1 cellular context compared by ENCODE assay signal in the genomic region with DNA sequence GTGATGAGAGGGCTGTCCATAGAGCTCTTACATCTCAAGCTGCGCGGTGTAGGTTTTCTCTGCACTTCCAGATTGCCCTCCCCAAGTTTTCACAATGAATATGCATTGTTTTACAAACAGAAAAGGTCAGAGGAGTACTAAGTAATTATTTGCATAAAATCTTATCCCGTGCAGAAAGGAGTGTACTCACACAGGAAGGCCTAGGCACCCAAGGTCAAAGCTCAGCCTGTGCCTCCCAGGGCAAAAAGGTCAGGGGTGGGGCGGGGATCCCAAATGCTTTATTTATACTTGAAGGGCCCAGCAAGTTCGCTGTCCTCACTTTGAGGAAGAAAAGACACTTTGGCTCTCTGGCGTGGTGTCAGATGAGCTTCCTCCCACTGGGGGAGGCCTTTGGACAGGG.
TF ChIP-seq lines count a peak whose summit lies in the region.

No MANE protein-coding gene starts in this region.

TF ChIP-seq in HepG2, 621 proteins besides CTCF, POLR2A, EP300 and RAD21 (continued from another document and continues in another):
- TF ChIP-seq ZNF891 (CRISPR knock-in tag; IDR thresholded peaks at IDR 0.05) = no peak
- TF ChIP-seq JUN (CRISPR knock-in tag; IDR thresholded peaks at IDR 0.05) = no peak
- TF ChIP-seq ZFYVE20 (CRISPR knock-in tag; IDR thresholded peaks at IDR 0.05; ENCODE audit: borderline replicate concordance, low read depth) = no peak
- TF ChIP-seq TBL1XR1 (IDR thresholded peaks at IDR 0.05; ENCODE audit: borderline replicate concordance, low read length, partially characterized antibody) = no peak
- no peak for TF ChIP-seq ZKSCAN8 (CRISPR knock-in tag; IDR thresholded peaks at IDR 0.05; ENCODE audit: borderline replicate concordance)
- TF ChIP-seq ZNF597 (CRISPR knock-in tag; IDR thresholded peaks at IDR 0.05) = no peak
- no peak for TF ChIP-seq ZKSCAN5 (CRISPR knock-in tag; IDR thresholded peaks at IDR 0.05)
- no peak for TF ChIP-seq JDP2 (CRISPR knock-in tag; IDR thresholded peaks at IDR 0.05; ENCODE audit: borderline replicate concordance)
- no peak for TF ChIP-seq CEBPB (IDR thresholded peaks at IDR 0.05; ENCODE audit: borderline replicate concordance, low read depth, low read length)
- TF ChIP-seq ZBTB7B (CRISPR knock-in tag; IDR thresholded peaks at IDR 0.05) = no peak
- peak; percentile 60 for TF ChIP-seq ZEB1 (IDR thresholded peaks at IDR 0.05; ENCODE audit: insufficient replicate concordance, low read depth)
- TF ChIP-seq ZNF747 (CRISPR knock-in tag; IDR thresholded peaks at IDR 0.05; ENCODE audit: borderline replicate concordance) = no peak
- no peak for TF ChIP-seq NFATC3 (CRISPR knock-in tag; IDR thresholded peaks at IDR 0.05)
- TF ChIP-seq ZNF251 (CRISPR knock-in tag; IDR thresholded peaks at IDR 0.05) = no peak
- no peak for TF ChIP-seq HDAC6 (IDR thresholded peaks at IDR 0.05; ENCODE audit: low read depth, low read length)
- no peak for TF ChIP-seq ZNF749 (CRISPR knock-in tag; IDR thresholded peaks at IDR 0.05; ENCODE audit: borderline replicate concordance)
- no peak for TF ChIP-seq NR0B2 (CRISPR knock-in tag; IDR thresholded peaks at IDR 0.05)
- TF ChIP-seq ZNF629 (CRISPR knock-in tag; conservative IDR thresholded peaks at IDR 0.05) = no peak
- no peak; the same call in 1 of the 2 replicates for TF ChIP-seq POLR2G (IDR thresholded peaks at IDR 0.05; ENCODE audit: low read depth, low read length)
- peak; percentile 84 for TF ChIP-seq HDAC2 (CRISPR knock-in tag; IDR thresholded peaks at IDR 0.05)
- no peak for TF ChIP-seq ZNF430 (CRISPR knock-in tag; IDR thresholded peaks at IDR 0.05)
- TF ChIP-seq ZC3H4 (CRISPR knock-in tag; IDR thresholded peaks at IDR 0.05; ENCODE audit: borderline replicate concordance) = no peak
- TF ChIP-seq EZH2 (conservative IDR thresholded peaks at IDR 0.05; ENCODE audit: low read depth, low read length) = no peak
- no peak for TF ChIP-seq ZBTB1 (CRISPR knock-in tag; IDR thresholded peaks at IDR 0.05; ENCODE audit: borderline replicate concordance)
- no peak for TF ChIP-seq KLF13 (CRISPR knock-in tag; IDR thresholded peaks at IDR 0.05)
- no peak for TF ChIP-seq NAIF1 (CRISPR knock-in tag; IDR thresholded peaks at IDR 0.05; ENCODE audit: borderline replicate concordance)
- peak; percentile 58; the same call in 1 of the 2 replicates for TF ChIP-seq ZGPAT (CRISPR knock-in tag; IDR thresholded peaks at IDR 0.05)
- TF ChIP-seq MEF2D (CRISPR knock-in tag; IDR thresholded peaks at IDR 0.05) = 0 out of 2 replicates have a peak, but pooled peaks have one; percentile 60
- no peak for TF ChIP-seq MED8 (CRISPR knock-in tag; IDR thresholded peaks at IDR 0.05; ENCODE audit: insufficient replicate concordance)
- TF ChIP-seq ZSCAN21 (CRISPR knock-in tag; IDR thresholded peaks at IDR 0.05; ENCODE audit: borderline replicate concordance) = peak; percentile 40; the same call in 1 of the 2 replicates
- TF ChIP-seq ZNF280D (CRISPR knock-in tag; IDR thresholded peaks at IDR 0.05) = no peak
- peak; percentile 87; the same call in 1 of the 2 replicates for TF ChIP-seq RXRA (CRISPR knock-in tag; IDR thresholded peaks at IDR 0.05)
- no peak for TF ChIP-seq AKNA (CRISPR knock-in tag; IDR thresholded peaks at IDR 0.05; ENCODE audit: borderline replicate concordance)
- no peak for TF ChIP-seq SP140L (CRISPR knock-in tag; IDR thresholded peaks at IDR 0.05; ENCODE audit: borderline replicate concordance)
- TF ChIP-seq ZZZ3 (CRISPR knock-in tag; IDR thresholded peaks at IDR 0.05; ENCODE audit: borderline replicate concordance) = no peak
- TF ChIP-seq ZFP62 (CRISPR knock-in tag; IDR thresholded peaks at IDR 0.05) = no peak
- no peak for TF ChIP-seq ZNF432 (CRISPR knock-in tag; IDR thresholded peaks at IDR 0.05; ENCODE audit: borderline replicate concordance)
- TF ChIP-seq, protein P1, sequence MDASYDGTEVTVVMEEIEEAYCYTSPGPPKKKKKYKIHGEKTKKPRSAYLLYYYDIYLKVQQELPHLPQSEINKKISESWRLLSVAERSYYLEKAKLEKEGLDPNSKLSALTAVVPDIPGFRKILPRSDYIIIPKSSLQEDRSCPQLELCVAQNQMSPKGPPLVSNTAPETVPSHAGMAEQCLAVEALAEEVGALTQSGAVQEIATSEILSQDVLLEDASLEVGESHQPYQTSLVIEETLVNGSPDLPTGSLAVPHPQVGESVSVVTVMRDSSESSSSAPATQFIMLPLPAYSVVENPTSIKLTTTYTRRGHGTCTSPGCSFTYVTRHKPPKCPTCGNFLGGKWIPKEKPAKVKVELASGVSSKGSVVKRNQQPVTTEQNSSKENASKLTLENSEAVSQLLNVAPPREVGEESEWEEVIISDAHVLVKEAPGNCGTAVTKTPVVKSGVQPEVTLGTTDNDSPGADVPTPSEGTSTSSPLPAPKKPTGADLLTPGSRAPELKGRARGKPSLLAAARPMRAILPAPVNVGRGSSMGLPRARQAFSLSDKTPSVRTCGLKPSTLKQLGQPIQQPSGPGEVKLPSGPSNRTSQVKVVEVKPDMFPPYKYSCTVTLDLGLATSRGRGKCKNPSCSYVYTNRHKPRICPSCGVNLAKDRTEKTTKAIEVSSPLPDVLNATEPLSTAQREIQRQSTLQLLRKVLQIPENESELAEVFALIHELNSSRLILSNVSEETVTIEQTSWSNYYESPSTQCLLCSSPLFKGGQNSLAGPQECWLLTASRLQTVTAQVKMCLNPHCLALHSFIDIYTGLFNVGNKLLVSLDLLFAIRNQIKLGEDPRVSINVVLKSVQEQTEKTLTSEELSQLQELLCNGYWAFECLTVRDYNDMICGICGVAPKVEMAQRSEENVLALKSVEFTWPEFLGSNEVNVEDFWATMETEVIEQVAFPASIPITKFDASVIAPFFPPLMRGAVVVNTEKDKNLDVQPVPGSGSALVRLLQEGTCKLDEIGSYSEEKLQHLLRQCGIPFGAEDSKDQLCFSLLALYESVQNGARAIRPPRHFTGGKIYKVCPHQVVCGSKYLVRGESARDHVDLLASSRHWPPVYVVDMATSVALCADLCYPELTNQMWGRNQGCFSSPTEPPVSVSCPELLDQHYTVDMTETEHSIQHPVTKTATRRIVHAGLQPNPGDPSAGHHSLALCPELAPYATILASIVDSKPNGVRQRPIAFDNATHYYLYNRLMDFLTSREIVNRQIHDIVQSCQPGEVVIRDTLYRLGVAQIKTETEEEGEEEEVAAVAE (CRISPR knock-in tag; IDR thresholded peaks at IDR 0.05; ENCODE audit: borderline replicate concordance) = no peak
- TF ChIP-seq ZSCAN22 (CRISPR knock-in tag; IDR thresholded peaks at IDR 0.05) = no peak
- no peak for TF ChIP-seq SP2 (CRISPR knock-in tag; IDR thresholded peaks at IDR 0.05)
- TF ChIP-seq ATF1 (CRISPR knock-in tag; IDR thresholded peaks at IDR 0.05) = no peak
- TF ChIP-seq CREBL2 (CRISPR knock-in tag; IDR thresholded peaks at IDR 0.05; ENCODE audit: borderline replicate concordance) = no peak
- no peak for TF ChIP-seq SRSF9 (IDR thresholded peaks at IDR 0.05; ENCODE audit: borderline replicate concordance, insufficient read depth, low read depth, low read length, poor library complexity, severe bottlenecking)
- TF ChIP-seq ZNF674 (CRISPR knock-in tag; IDR thresholded peaks at IDR 0.05; ENCODE audit: low read depth) = no peak
- TF ChIP-seq XRCC5 (optimal IDR thresholded peaks at IDR 0.05; ENCODE audit: low read length) = peak; percentile 24
- 0 out of 2 replicates have a peak, but pooled peaks have one; percentile 34 for TF ChIP-seq ZBTB39 (CRISPR knock-in tag; IDR thresholded peaks at IDR 0.05)
